ENCODE assay signal across 16 cellular contexts in the genomic region with DNA sequence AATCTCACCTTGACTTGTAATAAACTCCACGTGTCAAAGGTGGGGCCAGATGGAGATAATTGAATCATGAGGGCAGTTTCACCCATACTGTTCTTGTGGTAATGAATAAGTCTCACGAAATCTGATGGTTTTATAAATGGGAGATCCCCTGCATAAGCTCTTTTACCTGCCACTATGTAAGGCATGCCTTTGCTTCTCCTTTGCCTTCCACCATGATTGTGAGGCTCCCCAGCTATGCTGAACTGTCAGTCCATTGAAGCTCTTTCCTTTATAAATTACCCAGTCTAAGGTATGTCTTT. TPM values are rescaled to one million over a fixed set of nuclear protein-coding genes. Genes with fewer than 3 reads are reported as not detected.
DNase-seq lines count a peak whose midpoint lies in the region; ATAC-seq and TF ChIP-seq lines count a peak whose summit lies in the region.
"Had no signal": no experiment of that assay in that cellular context is flagged by ENCODE, and none has a peak within 500 bp of the region (broad histone marks: within the 10 kb centered on the region; RNA-seq: fewer than 3 reads in every experiment).

No MANE protein-coding gene starts in this region.

- H3K9me2 ChIP-seq in Loucy (replicated peaks; ENCODE audit: low read depth, low read length): no peaks in the 10 kb centered on the region

- H3K4me1 ChIP-seq in Loucy (ENCODE audit: insufficient read depth, low read length, poor library complexity, severe bottlenecking) (peaks cover 24% of the 10 kb centered on the region), suprapubic skin (peaks cover 28% of the 10 kb centered on the region), heart left ventricle (peaks cover 0 to 6% (median 0%) of the 10 kb centered on the region in 12 donors)

- H3K4me3 ChIP-seq in Loucy (ENCODE audit: low read length, poor library complexity, severe bottlenecking) (no peak overlapping the region), suprapubic skin (no peak overlapping the region), heart left ventricle (no peak overlapping the region)
- H3K4me3 ChIP-seq: SK-N-MC had no signal

- TF ChIP-seq CTCF in Loucy (conservative IDR thresholded peaks at IDR 0.05; ENCODE audit: low read length) (no peak), suprapubic skin (IDR thresholded peaks at IDR 0.05) (no peak), heart left ventricle (IDR thresholded peaks at IDR 0.05) (no peak)

- H3K79me2 ChIP-seq in Loucy (ENCODE audit: insufficient read depth, low read length): no peaks in the 10 kb centered on the region

- peak overlapping the region; percentile 33; the same call in 1 of the 2 replicates for H2AFZ ChIP-seq in Loucy (ENCODE audit: low read length)

- no peak overlapping the region for H3K4me2 ChIP-seq in Loucy (ENCODE audit: low read depth, low read length, poor library complexity, severe bottlenecking)

- H3K9me3 ChIP-seq in Loucy (ENCODE audit: insufficient read depth, low read depth, low read length) (no peaks in the 10 kb centered on the region), suprapubic skin (no peaks in the 10 kb centered on the region), heart left ventricle (no peaks in the 10 kb centered on the region)

- H3K36me3 ChIP-seq in Loucy (ENCODE audit: insufficient read depth, low read length) (no peaks in the 10 kb centered on the region), suprapubic skin (no peaks in the 10 kb centered on the region), heart left ventricle (no peaks in the 10 kb centered on the region)

- no peak for TF ChIP-seq POLR2A in suprapubic skin (IDR thresholded peaks at IDR 0.05)
- no peak for TF ChIP-seq POLR2A in heart left ventricle (IDR thresholded peaks at IDR 0.05)

- WGBS in suprapubic skin: 46% methylated on average over 2 of the region's 2 CpGs
- 71 to 83% (median 79%) methylated on average over 2 of the region's 2 CpGs for WGBS in heart left ventricle, 4 donors

- H3K9ac ChIP-seq in Loucy (ENCODE audit: low read depth, low read length, poor library complexity, severe bottlenecking): no peak overlapping the region

- H3K27ac ChIP-seq in suprapubic skin (peak overlapping the region; percentile 79), heart left ventricle (no peak overlapping the region)
- H3K27ac ChIP-seq: SK-N-MC had no signal

- H3K27me3 ChIP-seq in Loucy (ENCODE audit: insufficient read depth, low read length, poor library complexity, severe bottlenecking) (no peaks in the 10 kb centered on the region), suprapubic skin (no peaks in the 10 kb centered on the region), heart left ventricle (no peaks in the 10 kb centered on the region)

- DNase-seq in left colon (no peak), suprapubic skin (ENCODE audit: low spot score in 2 of 2) (no peak), heart left ventricle (no peak), NCI-H1694 (lab: John Stamatoyannopoulos, UW) (no peak)
- DNase-seq: C1 segment of cervical spinal cord, DMS79, NCI-H1092, NCI-H510A, Right ventricle myocardium superior had no signal

- H4K20me1 ChIP-seq in Loucy (ENCODE audit: insufficient read depth, low read length, poor library complexity, severe bottlenecking): no peaks in the 10 kb centered on the region

- TF ChIP-seq EP300 in suprapubic skin (IDR thresholded peaks at IDR 0.05): no peak

- intact Hi-C loops in left colon (cut with DNase I, micrococcal nuclease) (loop anchor here in 1 of 2 donors (5.0 to 10.0 kb wide), 2 partner anchors 454 to 482 kb away; a partner anchor contains a TSS), heart left ventricle (cut with DNase I) (loop anchor here (2.0 to 10.0 kb wide), 14 partner anchors 74 to 694 kb away; no protein-coding TSS in a partner anchor)

- no peaks in the 10 kb centered on the region for H3F3A ChIP-seq in Loucy (ENCODE audit: low read depth)

- ATAC-seq in HG03432 (IDR thresholded peaks at IDR 0.05; ENCODE audit: unreplicated experiment) (peak; percentile 12), left colon (peak; percentile 26), HG03135 (IDR thresholded peaks at IDR 0.05; ENCODE audit: unreplicated experiment) (no peak), heart left ventricle (no peak)

RNA-seq across cellular contexts. Expression of a gene that starts 45.5 kb away (rescaled TPM):
- total RNA-seq in left colon: under 1 TPM; 0.15 to 0.47 TPM
- 1 to 10 TPM in 3 of 4 donors, under 1 TPM in 1; 0.79 to 2.2 (median 1.4) TPM for total RNA-seq in suprapubic skin
- 1 to 10 TPM in 2 of 9 donors, under 1 TPM in 7; 0.07 to 7.2 (median 0.19) TPM for total RNA-seq in heart left ventricle
- under 1 TPM in 1 of 2 donors, not detected in 1; 0.15 TPM for polyA plus RNA-seq in heart left ventricle
- total RNA-seq: HT1080, OCI-LY7 had no signal
- polyA plus RNA-seq: IgD-negative memory B cell had no signal

Comparison
In these comparisons a context has a peak if more than half of its experiments do, and no peak if none do; other contexts are left out.
1. ATAC-seq: peak in HG03432 (single experiment) and left colon (single experiment); none in HG03135 (single experiment) and heart left ventricle (0 of 4).